In genomic region chr5:180873628-180874520, GRCh38 we compare ENCODE assay signal across 10 cellular contexts. TPM values are rescaled to one million over a fixed set of nuclear protein-coding genes. Genes with fewer than 3 reads are reported as not detected.
DNase-seq lines count a peak whose midpoint lies in the region; ATAC-seq, FAIRE-seq and TF ChIP-seq lines count a peak whose summit lies in the region.
"Had no signal": no experiment of that assay in that cellular context is flagged by ENCODE, and none has a peak within 500 bp of the region (broad histone marks: within the 10 kb centered on the region; RNA-seq: fewer than 3 reads in every experiment).

No MANE protein-coding gene starts in this region.

- H3K36me3 Mint-ChIP-seq in glutamatergic neuron (ENCODE audit: unreplicated experiment): no peaks in the 10 kb centered on the region

- in situ Hi-C loops in K562 (cut with MboI): no loop called here

- H3K9me3 ChIP-seq in K562 (replicated peaks; ENCODE audit: control insufficient read depth, insufficient read depth, low read depth, low read length): no peaks in the 10 kb centered on the region
- H3K9me3 ChIP-seq in pancreas: no peaks in the 10 kb centered on the region
- H3K9me3 ChIP-seq: tibial nerve had no signal

- peak; percentile 12 for DNase-seq in NCI-H748 (lab: John Stamatoyannopoulos, UW; ENCODE audit: unreplicated experiment)
- DNase-seq in NCI-H748 treated with DMSO at 0.1 percent for 48 hours (lab: John Stamatoyannopoulos, UW): no peak
- DNase-seq in NAMALWA (ENCODE audit: low spot score): peak; percentile 36
- DNase-seq in K562 (ENCODE audit: extremely low read depth in 1 of 4, low spot score in 3 of 4): peak; percentile 71 to 88 (median 74)
- DNase-seq in pancreas: peak in 2 of 6 donors; percentile 45 to 52
- no peak for DNase-seq in glutamatergic neuron
- DNase-seq in NCI-H1105 treated with DMSO at 0.1 percent for 48 hours (lab: John Stamatoyannopoulos, UW): no peak

- WGBS in K562 (ENCODE audit: insufficient coverage, low coverage, missing lambda C conversion rate): 5% methylated on average over 13 of the region's 13 CpGs
- WGBS in pancreas, 2 donors: 66 to 70% methylated on average over 13 of the region's 13 CpGs

- no peak overlapping the region for H3K4me3 Mint-ChIP-seq in glutamatergic neuron (ENCODE audit: unreplicated experiment)

- H3K27ac ChIP-seq in K562 (ENCODE audit: extremely low read depth, low read depth, low read length) (peak overlapping the region; percentile 90), pancreas (peak overlapping the region in 3 of 4 donors; percentile 6 to 62 (median 7))
- H3K27ac ChIP-seq: tibial nerve had no signal

- H3K36me3 ChIP-seq in K562 (ENCODE audit: control insufficient read depth, insufficient read depth, low read length): no peaks in the 10 kb centered on the region
- H3K36me3 ChIP-seq in pancreas: no peaks in the 10 kb centered on the region
- H3K36me3 ChIP-seq: tibial nerve had no signal

- POLR2A ChIA-PET in K562 (lab: Yijun Ruan, JAX): interaction anchor here (0.6 to 1.8 kb wide), 4 partner anchors 10 to 242 kb away, joined by 3 to 6 read pairs (median 6); partner anchors contain the start of gene ZFP62

- intact Hi-C loops in K562 (cut with micrococcal nuclease): loop anchor here (2.0 kb wide), 1 partner anchor 171 kb away; no protein-coding TSS in a partner anchor
- intact Hi-C loops in pancreas (cut with DNase I): no loop called here

- no peaks in the 10 kb centered on the region for H3K79me2 ChIP-seq in K562 (ENCODE audit: control insufficient read depth, insufficient read depth, low read length)

- no peaks in the 10 kb centered on the region for H3K9me1 ChIP-seq in K562 (ENCODE audit: control insufficient read depth, insufficient read depth, low read length)

- no peak for TF ChIP-seq CTCF in K562 (IDR thresholded peaks at IDR 0.05 in 2 of 3, conservative IDR thresholded peaks at IDR 0.05 in 1 of 3; ENCODE audit: insufficient read depth in 2 of 3, low read depth in 1 of 3, low read length in 3 of 3)
- TF ChIP-seq CTCF in pancreas (IDR thresholded peaks at IDR 0.05): no peak
- no peak for TF ChIP-seq CTCF in glutamatergic neuron (IDR thresholded peaks at IDR 0.05; ENCODE audit: partially characterized antibody, unreplicated experiment)

- no peaks in the 10 kb centered on the region for H3K9me3 Mint-ChIP-seq in glutamatergic neuron (ENCODE audit: unreplicated experiment)

- H3K4me3 ChIP-seq in K562 (no peak overlapping the region; the same call in 1 of the 2 replicates), pancreas (no peak overlapping the region)
- H3K4me3 ChIP-seq: tibial nerve had no signal

- TF ChIP-seq POLR2A in K562 (conservative IDR thresholded peaks at IDR 0.05): peak; percentile 55; the same call in 1 of the 2 replicates

- peak in 1 of 2 experiments; percentile 19; a peak in 1 of 4 replicates for TF ChIP-seq RAD21 in K562 (CRISPR knock-in tag; conservative IDR thresholded peaks at IDR 0.05 in 1 of 2, IDR thresholded peaks at IDR 0.05 in 1 of 2)

- H3K4me1 Mint-ChIP-seq in glutamatergic neuron (ENCODE audit: low read depth, unreplicated experiment): peaks cover 1% of the 10 kb centered on the region

- no peaks in the 10 kb centered on the region for H4K20me1 ChIP-seq in K562 (replicated peaks; ENCODE audit: control insufficient read depth, insufficient read depth, low read length)

- BruUV-seq in K562 (replicated peaks; lab: Mats Ljungman, UMichigan): TSS peak; percentile 66

- ATAC-seq in K562: peak; percentile 90
- ATAC-seq in pancreas: peak; percentile 51 to 79 (median 64)
- ATAC-seq in GM18873 (IDR thresholded peaks at IDR 0.05; ENCODE audit: low FRiP score, unreplicated experiment): no peak

- FAIRE-seq in K562 (lab: Jason Lieb, UNC): peak; percentile 98
- no peak for FAIRE-seq in pancreas (lab: Jason Lieb, UNC)

- H3K27me3 ChIP-seq in K562 (ENCODE audit: control insufficient read depth in 2 of 2, insufficient read depth in 2 of 2, low read length in 2 of 2): no peaks in the 10 kb centered on the region
- no peaks in the 10 kb centered on the region for H3K27me3 ChIP-seq in pancreas
- H3K27me3 ChIP-seq: tibial nerve had no signal

- H2AFZ ChIP-seq in K562 (ENCODE audit: low read depth, low read length): peak overlapping the region; percentile 100

- no peak overlapping the region for H3K27ac Mint-ChIP-seq in glutamatergic neuron (ENCODE audit: unreplicated experiment)

- H3K4me2 ChIP-seq in K562 (ENCODE audit: insufficient read depth, low read length): peak overlapping the region; percentile 84

- no peaks in the 10 kb centered on the region for H3K27me3 Mint-ChIP-seq in glutamatergic neuron (ENCODE audit: unreplicated experiment)

- H3K9ac ChIP-seq in K562 (ENCODE audit: insufficient read depth in 1 of 2, low read depth in 2 of 2, low read length in 2 of 2): peak overlapping the region; percentile 53 to 67; a peak in 3 of 4 replicates

- H3K4me1 ChIP-seq in K562 (replicated peaks in 1 of 2; ENCODE audit: control insufficient read depth in 2 of 2, insufficient read depth in 2 of 2, low read length in 2 of 2) (peaks cover 18 to 31% of the 10 kb centered on the region in 2 experiments), pancreas (peaks cover 6 to 8% (median 7%) of the 10 kb centered on the region in 3 donors)

- TF ChIP-seq EP300 in K562 (IDR thresholded peaks at IDR 0.05; ENCODE audit: low read length): peak; percentile 76

- CTCF ChIA-PET in K562 (lab: Yijun Ruan, JAX; ENCODE audit: low intra/inter-chr PET ratio): no interaction called here

TF ChIP-seq in K562, 482 proteins besides CTCF, POLR2A, EP300 and RAD21 (continues in another document):
- TF ChIP-seq, protein P1, sequence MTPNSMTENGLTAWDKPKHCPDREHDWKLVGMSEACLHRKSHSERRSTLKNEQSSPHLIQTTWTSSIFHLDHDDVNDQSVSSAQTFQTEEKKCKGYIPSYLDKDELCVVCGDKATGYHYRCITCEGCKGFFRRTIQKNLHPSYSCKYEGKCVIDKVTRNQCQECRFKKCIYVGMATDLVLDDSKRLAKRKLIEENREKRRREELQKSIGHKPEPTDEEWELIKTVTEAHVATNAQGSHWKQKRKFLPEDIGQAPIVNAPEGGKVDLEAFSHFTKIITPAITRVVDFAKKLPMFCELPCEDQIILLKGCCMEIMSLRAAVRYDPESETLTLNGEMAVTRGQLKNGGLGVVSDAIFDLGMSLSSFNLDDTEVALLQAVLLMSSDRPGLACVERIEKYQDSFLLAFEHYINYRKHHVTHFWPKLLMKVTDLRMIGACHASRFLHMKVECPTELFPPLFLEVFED (CRISPR knock-in tag; conservative IDR thresholded peaks at IDR 0.05): no peak
- TF ChIP-seq FOXP1 (CRISPR knock-in tag; IDR thresholded peaks at IDR 0.05): no peak

RNA-seq across cellular contexts. Expression of gene ZFP62, which starts 12.8 kb away (rescaled TPM):
- total RNA-seq in K562 (2011; cell fraction: chromatin; rRNA removed; ENCODE audit: low replicate concordance): 20.6 and 74.4 TPM in 2 replicates
- 10.7 and 15.1 TPM in 2 replicates for total RNA-seq in K562 (2011; cell fraction: nucleolus; rRNA removed)
- 20.2 and 22.8 TPM in 2 replicates for total RNA-seq in K562 (2011; cell fraction: nucleoplasm; rRNA removed)
- total RNA-seq in K562 (2014; rRNA removed): 18.9 and 22.2 TPM in 2 replicates
- total RNA-seq in K562 (2014; rRNA removed; fragmentation: Illumina TruSeq; extraction: Trizol): 32.8 and 33.9 TPM in 2 replicates
- total RNA-seq in K562 (2015; rRNA removed; fragmentation: Illumina TruSeq; extraction: Trizol): 25.8 and 28.8 TPM in 2 replicates
- 22.9 and 24.0 TPM in 2 replicates for total RNA-seq in K562 (2021)
- 37.5 and 38.6 TPM in 2 replicates for polyA plus RNA-seq in K562 (2011; rRNA removed)
- polyA plus RNA-seq in K562 (2011; cell fraction: cytosol; rRNA removed): 4.0 and 9.8 TPM in 2 replicates
- 41.6 and 58.9 TPM in 2 replicates for polyA plus RNA-seq in K562 (2011; cell fraction: nucleus; rRNA removed)
- polyA plus RNA-seq in K562 (2012): 22.2 and 23.9 TPM in 2 replicates
- 21.6 and 25.0 TPM in 2 replicates for polyA plus RNA-seq in K562 (2014; fragmentation: Illumina TruSeq; extraction: Trizol)
- 10 to 100 TPM; 12.2 to 18.1 TPM for polyA plus RNA-seq in K562 (2014; fragmentation: Nextera tagmentation; extraction: Ambion mirVana)
- polyA plus RNA-seq in K562 (2014; rRNA removed): 19.2 and 32.9 TPM in 2 replicates
- polyA minus RNA-seq in K562 (2011; rRNA and poly(A)+ RNA removed): 45.8 and 63.5 TPM in 2 replicates
- 13.9 and 14.1 TPM in 2 replicates for polyA minus RNA-seq in K562 (2011; cell fraction: cytosol; rRNA and poly(A)+ RNA removed)
- polyA minus RNA-seq in K562 (2011; cell fraction: nucleus; rRNA and poly(A)+ RNA removed): 17.5 and 36.4 TPM in 2 replicates
- 10 to 100 TPM; 10.4 to 23.9 (median 13.0) TPM for total RNA-seq in pancreas
- polyA plus RNA-seq in pancreas: 10 to 100 TPM; 15.1 to 18.2 TPM
- total RNA-seq in glutamatergic neuron (ENCODE audit: unreplicated experiment): 27.0 TPM

RNA-seq across cellular contexts. Expression of gene BTNL8, which starts 25.1 kb away (rescaled TPM):
- total RNA-seq in K562 (2011; cell fraction: chromatin; rRNA removed; ENCODE audit: low replicate concordance): 0.16 TPM in 1 of 2 replicates, not detected in the other
- not detected in 2 replicates for total RNA-seq in K562 (2011; cell fraction: nucleolus; rRNA removed)
- total RNA-seq in K562 (2011; cell fraction: nucleoplasm; rRNA removed): not detected in 2 replicates
- total RNA-seq in K562 (2014; rRNA removed) (0.18 TPM in 1 of 2 replicates, not detected in the other), K562 (2014; rRNA removed; fragmentation: Illumina TruSeq; extraction: Trizol) (0.07 TPM in 1 of 2 replicates, not detected in the other), K562 (2015; rRNA removed; fragmentation: Illumina TruSeq; extraction: Trizol) (0.15 TPM in 1 of 2 replicates, not detected in the other), K562 (2021) (0.13 TPM in 1 of 2 replicates, not detected in the other), pancreas (1 to 10 TPM in 1 of 6 donors, under 1 TPM in 3, not detected in 2; 0.23 to 1.5 (median 0.45) TPM), glutamatergic neuron (ENCODE audit: unreplicated experiment) (not detected)
- polyA plus RNA-seq in K562 (2011; rRNA removed) (not detected in 2 replicates), K562 (2014; fragmentation: Illumina TruSeq; extraction: Trizol) (0.04 TPM in 1 of 2 replicates, not detected in the other), K562 (2014; fragmentation: Nextera tagmentation; extraction: Ambion mirVana) (not detected), K562 (2014; rRNA removed) (0.22 TPM in 1 of 2 replicates, not detected in the other), pancreas (under 1 TPM; 0.31 to 0.49 TPM)
- not detected in 2 replicates for polyA plus RNA-seq in K562 (2011; cell fraction: cytosol; rRNA removed)
- 0.13 TPM in 1 of 2 replicates, not detected in the other for polyA plus RNA-seq in K562 (2011; cell fraction: nucleus; rRNA removed)
- 0.15 and 0.27 TPM in 2 replicates for polyA plus RNA-seq in K562 (2012)
- polyA minus RNA-seq in K562 (2011; rRNA and poly(A)+ RNA removed): not detected in 2 replicates
- not detected in 2 replicates for polyA minus RNA-seq in K562 (2011; cell fraction: cytosol; rRNA and poly(A)+ RNA removed)
- polyA minus RNA-seq in K562 (2011; cell fraction: nucleus; rRNA and poly(A)+ RNA removed): not detected in 2 replicates
- total RNA-seq: T-helper 1 cell treated with Interleukin-12 subunit alpha and Interleukin-12 subunit beta and Interleukin-4 antibody, amounts not matched to agents 30 ng/mL and 1 ng/mL, for 36 hours; tibial nerve had no signal

Comparison
In these comparisons a context has a peak if more than half of its experiments do, and no peak if none do; other contexts are left out.
1. DNase-seq: peak in NCI-H748 (single experiment), NAMALWA (single experiment) and K562 (4 of 4); none in NCI-H748 treated with DMSO at 0.1 percent for 48 hours (single experiment), glutamatergic neuron (single experiment) and NCI-H1105 treated with DMSO at 0.1 percent for 48 hours (single experiment).